In the genomic region with DNA sequence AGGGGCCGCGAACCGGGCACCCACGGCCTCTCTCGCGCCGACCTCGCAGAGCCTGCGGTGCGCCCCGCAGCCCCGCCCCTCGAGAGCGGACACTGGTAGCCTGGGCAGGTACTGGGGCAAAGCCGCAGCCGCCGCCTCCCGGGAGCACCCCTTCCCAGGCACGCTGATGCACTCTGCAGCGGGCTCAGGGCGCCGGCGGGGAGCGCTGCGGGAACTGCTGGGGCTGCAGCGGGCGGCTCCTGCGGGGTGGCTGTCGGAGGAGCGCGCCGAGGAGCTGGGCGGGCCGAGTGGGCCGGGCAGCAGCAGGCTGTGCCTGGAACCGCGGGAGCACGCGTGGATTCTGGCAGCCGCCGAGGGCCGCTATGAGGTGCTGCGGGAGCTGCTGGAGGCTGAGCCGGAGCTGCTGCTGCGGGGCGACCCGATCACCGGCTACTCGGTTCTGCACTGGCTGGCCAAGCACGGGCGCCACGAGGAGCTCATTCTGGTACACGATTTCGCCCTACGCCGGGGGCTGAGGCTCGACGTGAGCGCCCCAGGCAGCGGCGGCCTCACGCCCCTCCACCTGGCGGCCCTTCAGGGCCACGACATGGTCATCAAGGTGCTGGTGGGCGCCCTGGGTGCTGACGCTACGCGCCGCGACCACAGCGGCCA, we compare ENCODE assay signal across 8 cellular contexts. TPM values are rescaled to one million over a fixed set of nuclear protein-coding genes. Genes with fewer than 3 reads are reported as not detected.
A peak's percentile ranks its signal among the peaks of the same experiment; 100 is the strongest.
DNase-seq lines count a peak whose midpoint lies in the region; ATAC-seq and TF ChIP-seq lines count a peak whose summit lies in the region.

No MANE protein-coding gene starts in this region.

- H3K4me2 ChIP-seq in parathyroid adenoma (ENCODE audit: low read length) = peak overlapping the region; percentile 58

- CTCF ChIA-PET in AG04449 (lab: Yijun Ruan, JAX) = interaction anchor here (0.8 to 1.6 kb wide), 5 partner anchors 15 to 149 kb away, joined by 3 to 6 read pairs (median 4); no protein-coding TSS in a partner anchor

- H3K9me3 ChIP-seq in HUES6 (ENCODE audit: control insufficient read depth, insufficient read depth, low read depth, low read length) (no peaks in the 10 kb centered on the region; the same call in 1 of the 2 replicates), parathyroid adenoma (ENCODE audit: control insufficient read depth, low read length) (no peaks in the 10 kb centered on the region)

- DNase-seq in AG04449 (ENCODE audit: low read depth, low spot score) (no peak), fibroblast of the aortic adventitia (ENCODE audit: low read depth) (no peak), SKM-1 treated with dmso at 0.1 percent for 144 hours (lab: John Stamatoyannopoulos, UW; ENCODE audit: unreplicated experiment) (no peak), LoVo (ENCODE audit: low spot score) (no peak)
- peak; percentile 50 for DNase-seq in activated T-cell treated with anti-CD3 and anti-CD28 coated beads, Interleukin-2, amount 50 U/mL, for 1 hour

- no peak overlapping the region for H3K27ac ChIP-seq in HUES6 (ENCODE audit: low read depth, low read length)
- H3K27ac ChIP-seq in parathyroid adenoma = peak overlapping the region; percentile 32

- H3K4me1 ChIP-seq in HUES6 (ENCODE audit: control insufficient read depth, insufficient read depth, low read length) (peaks cover 36% of the 10 kb centered on the region), parathyroid adenoma (no peaks in the 10 kb centered on the region)

- peaks cover 29% of the 10 kb centered on the region for H3K27me3 ChIP-seq in HUES6 (ENCODE audit: control insufficient read depth, insufficient read depth, low read length)
- H3K27me3 ChIP-seq in parathyroid adenoma (ENCODE audit: control insufficient read depth, insufficient read depth, low read length) = no peaks in the 10 kb centered on the region

- TF ChIP-seq CTCF in AG04449 (IDR thresholded peaks at IDR 0.05; ENCODE audit: insufficient read depth, low read length, missing control alignments) (no peak), fibroblast of the aortic adventitia (IDR thresholded peaks at IDR 0.05; ENCODE audit: insufficient read depth, low read length) (no peak), parathyroid adenoma (IDR thresholded peaks at IDR 0.05) (no peak)

- ATAC-seq in HG03039 (IDR thresholded peaks at IDR 0.05; ENCODE audit: unreplicated experiment) = no peak

- no peaks in the 10 kb centered on the region for H3K79me2 ChIP-seq in parathyroid adenoma

- no peaks in the 10 kb centered on the region for H3K36me3 ChIP-seq in HUES6 (ENCODE audit: control insufficient read depth, insufficient read depth, low read length)
- H3K36me3 ChIP-seq in parathyroid adenoma (ENCODE audit: control insufficient read depth, insufficient read depth, low read length) = no peaks in the 10 kb centered on the region

- peak overlapping the region; percentile 88 for H2AFZ ChIP-seq in parathyroid adenoma

- H3K4me3 ChIP-seq in AG04449 (ENCODE audit: low read depth, low read length) = peak overlapping the region; percentile 54
- H3K4me3 ChIP-seq in HUES6 (ENCODE audit: low read depth, low read length) = peak overlapping the region; percentile 58
- peak overlapping the region; percentile 49 for H3K4me3 ChIP-seq in fibroblast of the aortic adventitia (ENCODE audit: low read depth, low read length)
- peak overlapping the region; percentile 50 for H3K4me3 ChIP-seq in parathyroid adenoma (ENCODE audit: low read depth, low read length)

- POLR2A ChIA-PET in AG04449 (lab: Yijun Ruan, JAX) = interaction anchor here (0.9 to 1.7 kb wide), 2 partner anchors 33 to 112 kb away, joined by 4 to 10 read pairs; partner anchors contain the start of gene RPL39

- peak overlapping the region; percentile 59 for H3K9ac ChIP-seq in HUES6 (ENCODE audit: low read length)
- H3K9ac ChIP-seq in parathyroid adenoma = no peak overlapping the region

RNA-seq across cellular contexts. Expression of gene SOWAHD, which starts 0.4 kb away (rescaled TPM):
- not detected in 2 replicates for total RNA-seq in fibroblast of the aortic adventitia (ENCODE audit: low replicate concordance)

RNA-seq across cellular contexts. Expression of gene RPL39, which starts 32.6 kb away (rescaled TPM):
- 485 and 2,998 TPM in 2 replicates for total RNA-seq in fibroblast of the aortic adventitia (ENCODE audit: low replicate concordance)
